19 cellular contexts compared by ENCODE assay signal in genomic region chr5:96708600-96708999, GRCh38. TPM values are rescaled to one million over a fixed set of nuclear protein-coding genes. Genes with fewer than 3 reads are reported as not detected.
A peak's percentile ranks its signal among the peaks of the same experiment; 100 is the strongest.
DNase-seq lines count a peak whose midpoint lies in the region; ATAC-seq, FAIRE-seq and TF ChIP-seq lines count a peak whose summit lies in the region.
"Had no signal": no experiment of that assay in that cellular context is flagged by ENCODE, and none has a peak within 500 bp of the region (broad histone marks: within the 10 kb centered on the region; RNA-seq: fewer than 3 reads in every experiment).

No MANE protein-coding gene starts in this region.

- H3K9me3 ChIP-seq in A549 (no peaks in the 10 kb centered on the region), MG63 (no peaks in the 10 kb centered on the region)
- H3K9me3 ChIP-seq: gastroesophageal sphincter, left lung had no signal

- no peak for TF ChIP-seq EP300 in A549 (IDR thresholded peaks at IDR 0.05)

- CTCF ChIA-PET in A549 (lab: Yijun Ruan, JAX): interaction anchor here (0.9 to 1.3 kb wide), 2 partner anchors 92 to 363 kb away, joined by 4 to 5 read pairs; no protein-coding TSS in a partner anchor

- H3K27ac Mint-ChIP-seq in HFFc6: peak overlapping the region; percentile 66
- peak overlapping the region; percentile 20 for H3K27ac Mint-ChIP-seq in osteocyte (ENCODE audit: unreplicated experiment)
- H3K27ac Mint-ChIP-seq: stimulated activated naive B cell treated with anti-CD40 and anti-IgM and Interleukin-4, amounts not matched to agents 10 μg/mL and 1 μg/mL and 100 μg/mL, for 72 hours had no signal

- H3K4me3 Mint-ChIP-seq in HFFc6 (no peak overlapping the region), osteocyte (ENCODE audit: unreplicated experiment) (no peak overlapping the region)
- H3K4me3 Mint-ChIP-seq: CD8-positive, alpha-beta memory T cell; stimulated activated naive B cell treated with anti-CD40 and anti-IgM and Interleukin-4, amounts not matched to agents 10 μg/mL and 1 μg/mL and 100 μg/mL, for 72 hours had no signal

- WGBS in A549 (ENCODE audit: missing lambda C conversion rate): 92% methylated on average over 4 of the region's 4 CpGs

- H3K36me3 Mint-ChIP-seq in HFFc6 (ENCODE audit: low read depth) (peaks cover 6% of the 10 kb centered on the region), osteocyte (ENCODE audit: unreplicated experiment) (no peaks in the 10 kb centered on the region)

- POLR2A ChIA-PET in A549 (lab: Yijun Ruan, JAX): no interaction called here

- H3K4me1 ChIP-seq in A549: peaks cover 18% of the 10 kb centered on the region

- H3K27me3 Mint-ChIP-seq in HFFc6 (ENCODE audit: insufficient read depth) (no peaks in the 10 kb centered on the region; the same call in none of the 2 replicates), osteocyte (ENCODE audit: unreplicated experiment) (no peaks in the 10 kb centered on the region)
- H3K27me3 Mint-ChIP-seq: CD8-positive, alpha-beta memory T cell; stimulated activated naive B cell treated with anti-CD40 and anti-IgM and Interleukin-4, amounts not matched to agents 10 μg/mL and 1 μg/mL and 100 μg/mL, for 72 hours had no signal

- ATAC-seq in A549: no peak
- ATAC-seq: gastroesophageal sphincter; stimulated activated naive B cell treated with anti-CD40 and anti-IgM and Interleukin-4, amounts not matched to agents 10 μg/mL and 1 μg/mL and 100 μg/mL, for 72 hours had no signal

- no peaks in the 10 kb centered on the region; the same call in 1 of the 2 replicates for H3K36me3 ChIP-seq in MG63
- H3K36me3 ChIP-seq: gastroesophageal sphincter, left lung had no signal

- H3K27me3 ChIP-seq in MG63: no peaks in the 10 kb centered on the region
- H3K27me3 ChIP-seq: gastroesophageal sphincter, left lung had no signal

- DNase-seq in A549 (ENCODE audit: low read depth in 1 of 2, low spot score in 1 of 2): no peak
- no peak for DNase-seq in HFFc6
- DNase-seq in epithelial cell of esophagus (ENCODE audit: low read depth): peak; percentile 78
- DNase-seq in osteocyte (ENCODE audit: extremely low spot score, unreplicated experiment): no peak
- DNase-seq in T-helper 1 cell: no peak
- no peak for DNase-seq in HK-2 (ENCODE audit: unreplicated experiment)
- DNase-seq in MG63: no peak
- DNase-seq in frontal cortex (ENCODE audit: low spot score in 2 of 2): no peak
- DNase-seq: activated CD4-positive, alpha-beta T cell treated with anti-CD3 and anti-CD28 coated beads for 4 hours; activated CD8-positive, alpha-beta memory T cell treated with anti-CD3 and anti-CD28 coated beads, Interleukin-2, amount 50 U/mL, for 48 hours; activated gamma-delta T cell treated with Interleukin-2 at 50 U/mL for 16 hours; CD8-positive, alpha-beta memory T cell; DMS79 treated with DMSO at 0.1 percent for 48 hours; left lung; NCI-H1436 treated with DMSO at 0.1 percent for 48 hours; NCI-H2171 treated with DMSO at 0.1 percent for 48 hours; stimulated activated naive B cell treated with anti-CD40 and anti-IgM and Interleukin-4, amounts not matched to agents 10 μg/mL and 1 μg/mL and 100 μg/mL, for 72 hours; trophoblast cell had no signal

- H3K27ac ChIP-seq in A549: no peak overlapping the region
- H3K27ac ChIP-seq: gastroesophageal sphincter had no signal

- no peak for TF ChIP-seq POLR2A in A549 (IDR thresholded peaks at IDR 0.05; ENCODE audit: low read length)

- FAIRE-seq in A549 (lab: Jason Lieb, UNC) (no peak), frontal cortex (lab: Jason Lieb, UNC) (no peak)

- H3K9me3 Mint-ChIP-seq in HFFc6 (no peaks in the 10 kb centered on the region), osteocyte (ENCODE audit: unreplicated experiment) (no peaks in the 10 kb centered on the region)
- H3K9me3 Mint-ChIP-seq: CD8-positive, alpha-beta memory T cell; stimulated activated naive B cell treated with anti-CD40 and anti-IgM and Interleukin-4, amounts not matched to agents 10 μg/mL and 1 μg/mL and 100 μg/mL, for 72 hours had no signal

- peaks cover 81% of the 10 kb centered on the region for H3K4me1 Mint-ChIP-seq in HFFc6 (ENCODE audit: low read depth)
- H3K4me1 Mint-ChIP-seq in osteocyte (ENCODE audit: unreplicated experiment): peaks cover 21% of the 10 kb centered on the region

- no peak for TF ChIP-seq RAD21 in A549 (conservative IDR thresholded peaks at IDR 0.05 in 1 of 2, IDR thresholded peaks at IDR 0.05 in 1 of 2)

- H3K4me3 ChIP-seq in A549 (no peak overlapping the region), epithelial cell of esophagus (ENCODE audit: low read length) (no peak overlapping the region), MG63 (no peak overlapping the region)
- H3K4me3 ChIP-seq: gastroesophageal sphincter, left lung had no signal

- TF ChIP-seq CTCF in A549 (IDR thresholded peaks at IDR 0.05) (no peak), HFFc6 (IDR thresholded peaks at IDR 0.05) (no peak), epithelial cell of esophagus (IDR thresholded peaks at IDR 0.05; ENCODE audit: insufficient read depth, low read depth, low read length, missing control alignments) (no peak), osteocyte (IDR thresholded peaks at IDR 0.05) (no peak)

- H3K4me2 ChIP-seq in A549: peak overlapping the region; percentile 8; the same call in 1 of the 3 replicates

TF ChIP-seq in A549, 52 proteins besides CTCF, POLR2A, EP300 and RAD21 (continues in another document):
- TF ChIP-seq MAFK (IDR thresholded peaks at IDR 0.05; ENCODE audit: partially characterized antibody) (no peak), RCOR1 (IDR thresholded peaks at IDR 0.05; ENCODE audit: low read depth, low read length) (no peak), RNF2 (IDR thresholded peaks at IDR 0.05; ENCODE audit: borderline replicate concordance, low read depth) (no peak), KDM5A (IDR thresholded peaks at IDR 0.05) (no peak), TP53 (CRISPR knock-in tag; IDR thresholded peaks at IDR 0.05) (no peak), TFCP2L1 (CRISPR knock-in tag; IDR thresholded peaks at IDR 0.05) (no peak), CBX2 (IDR thresholded peaks at IDR 0.05; ENCODE audit: borderline replicate concordance, low read depth) (no peak), USF2 (IDR thresholded peaks at IDR 0.05) (no peak), JUNB (IDR thresholded peaks at IDR 0.05) (no peak), SREBF2 (IDR thresholded peaks at IDR 0.05) (no peak), CEBPB (IDR thresholded peaks at IDR 0.05) (no peak), ESRRA (IDR thresholded peaks at IDR 0.05; ENCODE audit: borderline replicate concordance, low read length) (no peak), RFX5 (IDR thresholded peaks at IDR 0.05) (no peak), NPAS2 (CRISPR knock-in tag; IDR thresholded peaks at IDR 0.05; ENCODE audit: borderline replicate concordance) (no peak), HOXB13 (CRISPR knock-in tag; IDR thresholded peaks at IDR 0.05; ENCODE audit: low read depth) (no peak)
- TF ChIP-seq, protein P1, sequence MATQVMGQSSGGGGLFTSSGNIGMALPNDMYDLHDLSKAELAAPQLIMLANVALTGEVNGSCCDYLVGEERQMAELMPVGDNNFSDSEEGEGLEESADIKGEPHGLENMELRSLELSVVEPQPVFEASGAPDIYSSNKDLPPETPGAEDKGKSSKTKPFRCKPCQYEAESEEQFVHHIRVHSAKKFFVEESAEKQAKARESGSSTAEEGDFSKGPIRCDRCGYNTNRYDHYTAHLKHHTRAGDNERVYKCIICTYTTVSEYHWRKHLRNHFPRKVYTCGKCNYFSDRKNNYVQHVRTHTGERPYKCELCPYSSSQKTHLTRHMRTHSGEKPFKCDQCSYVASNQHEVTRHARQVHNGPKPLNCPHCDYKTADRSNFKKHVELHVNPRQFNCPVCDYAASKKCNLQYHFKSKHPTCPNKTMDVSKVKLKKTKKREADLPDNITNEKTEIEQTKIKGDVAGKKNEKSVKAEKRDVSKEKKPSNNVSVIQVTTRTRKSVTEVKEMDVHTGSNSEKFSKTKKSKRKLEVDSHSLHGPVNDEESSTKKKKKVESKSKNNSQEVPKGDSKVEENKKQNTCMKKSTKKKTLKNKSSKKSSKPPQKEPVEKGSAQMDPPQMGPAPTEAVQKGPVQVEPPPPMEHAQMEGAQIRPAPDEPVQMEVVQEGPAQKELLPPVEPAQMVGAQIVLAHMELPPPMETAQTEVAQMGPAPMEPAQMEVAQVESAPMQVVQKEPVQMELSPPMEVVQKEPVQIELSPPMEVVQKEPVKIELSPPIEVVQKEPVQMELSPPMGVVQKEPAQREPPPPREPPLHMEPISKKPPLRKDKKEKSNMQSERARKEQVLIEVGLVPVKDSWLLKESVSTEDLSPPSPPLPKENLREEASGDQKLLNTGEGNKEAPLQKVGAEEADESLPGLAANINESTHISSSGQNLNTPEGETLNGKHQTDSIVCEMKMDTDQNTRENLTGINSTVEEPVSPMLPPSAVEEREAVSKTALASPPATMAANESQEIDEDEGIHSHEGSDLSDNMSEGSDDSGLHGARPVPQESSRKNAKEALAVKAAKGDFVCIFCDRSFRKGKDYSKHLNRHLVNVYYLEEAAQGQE (IDR thresholded peaks at IDR 0.05): no peak
- TF ChIP-seq, protein P2, sequence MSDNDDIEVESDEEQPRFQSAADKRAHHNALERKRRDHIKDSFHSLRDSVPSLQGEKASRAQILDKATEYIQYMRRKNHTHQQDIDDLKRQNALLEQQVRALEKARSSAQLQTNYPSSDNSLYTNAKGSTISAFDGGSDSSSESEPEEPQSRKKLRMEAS (IDR thresholded peaks at IDR 0.05): no peak

RNA-seq across cellular contexts. Expression of gene CAST, which starts 46.4 kb away (rescaled TPM):
- polyA plus RNA-seq in A549 (2011; rRNA removed): 223 and 257 TPM in 2 replicates
- 48.9 and 52.6 TPM in 2 replicates for polyA plus RNA-seq in A549 (2012; cell fraction: cytosol; rRNA removed)
- polyA plus RNA-seq in A549 (2012; cell fraction: nucleus; rRNA removed): 39.1 and 51.1 TPM in 2 replicates
- polyA plus RNA-seq in A549 (2017; fragmentation: RNase III; extraction: RNeasy Plus Mini Kit Qiagen cat#74134 plus additional on column Dnase treatment): 150 to 172 TPM (median 163 TPM) in 3 replicates
- polyA minus RNA-seq in A549 (2011; rRNA and poly(A)+ RNA removed): 111 and 112 TPM in 2 replicates
- total RNA-seq in HFFc6 (2021; fragmentation: NEBNext Ultra II Directional; extraction: Animal tissue kit (Norgen Biotek cat#: 25700)): 100 to 1,000 TPM; 274 to 342 (median 322) TPM
- 144 and 154 TPM in 2 replicates for total RNA-seq in osteocyte
- total RNA-seq in MG63 (2014; rRNA removed; shearing (Covaris generic); ENCODE audit: low replicate concordance): 136 and 150 TPM in 2 replicates
- 9.4 TPM for total RNA-seq in frontal cortex

Comparison
In these comparisons a context has a peak if more than half of its experiments do, and no peak if none do; other contexts are left out.
1. RNA of gene CAST, which starts 46.4 kb away (total RNA-seq): 274 to 342 TPM in HFFc6, 144 to 154 TPM in osteocyte and 136 to 150 TPM in MG63; 9.4 TPM in frontal cortex (single experiment); every median in the first group is over 10 times any median in the second.